Comparison of ENCODE assay signal across 1 cellular context in genomic region chr14:61558271-61558670, GRCh38.
TF ChIP-seq lines count a peak whose summit lies in the region.

No MANE protein-coding gene starts in this region.

TF ChIP-seq in GM23338, 12 proteins besides CTCF, POLR2A, EP300 and RAD21 (continued from another document):
- no peak for TF ChIP-seq ZNF462 (CRISPR knock-in tag; IDR thresholded peaks at IDR 0.05)
- no peak for TF ChIP-seq ZNF114 (CRISPR knock-in tag; IDR thresholded peaks at IDR 0.05)
- no peak for TF ChIP-seq ETS1 (IDR thresholded peaks at IDR 0.05)
- no peak for TF ChIP-seq CREB1 (CRISPR knock-in tag; IDR thresholded peaks at IDR 0.05; ENCODE audit: low read depth)
- TF ChIP-seq STAT1 (IDR thresholded peaks at IDR 0.05; ENCODE audit: unreplicated experiment): no peak
- no peak for TF ChIP-seq NANOG (IDR thresholded peaks at IDR 0.05; ENCODE audit: borderline replicate concordance)
- TF ChIP-seq REST (IDR thresholded peaks at IDR 0.05; ENCODE audit: unreplicated experiment): no peak
- no peak for TF ChIP-seq EZH2phosphoT487 (IDR thresholded peaks at IDR 0.05; ENCODE audit: unreplicated experiment)
- no peak for TF ChIP-seq JUNB (IDR thresholded peaks at IDR 0.05; ENCODE audit: unreplicated experiment)
